Comparison of ENCODE assay signal across 16 cellular contexts in the genomic region with DNA sequence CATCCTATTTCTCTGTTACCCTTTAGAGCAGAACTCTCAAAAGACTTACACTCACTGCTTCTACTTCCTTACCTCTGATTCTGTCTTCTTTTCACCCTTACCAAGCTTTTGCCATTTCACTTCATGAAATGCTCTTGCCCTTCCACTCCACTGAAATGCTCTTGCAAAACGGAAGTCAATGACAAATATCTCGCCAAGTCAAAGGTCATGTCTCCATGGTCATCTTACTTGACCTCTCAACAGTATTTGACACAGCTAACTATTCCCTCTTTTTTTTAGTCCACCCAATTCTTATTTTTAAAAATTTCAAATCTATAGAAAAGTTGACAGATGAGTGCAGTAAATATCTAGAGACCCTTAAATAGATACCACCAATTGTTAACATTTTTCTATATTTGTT.
DNase-seq lines count a peak whose midpoint lies in the region; ATAC-seq, FAIRE-seq and TF ChIP-seq lines count a peak whose summit lies in the region.
"Had no signal": no experiment of that assay in that cellular context is flagged by ENCODE, and none has a peak within 500 bp of the region (broad histone marks: within the 10 kb centered on the region; RNA-seq: fewer than 3 reads in every experiment).

No MANE protein-coding gene starts in this region.

- H3K4me1 ChIP-seq in liver (ENCODE audit: control insufficient read depth in 4 of 4, insufficient read depth in 4 of 4, low read length in 3 of 4) (peaks cover 0 to 27% (median 20%) of the 10 kb centered on the region in 4 donors), HepG2 (ENCODE audit: insufficient read depth, low read length) (peaks cover 20% of the 10 kb centered on the region), Karpas-422 (ENCODE audit: low read length) (peaks cover 15% of the 10 kb centered on the region)

- no peak for FAIRE-seq in HepG2 (lab: Jason Lieb, UNC)

- CTCF ChIA-PET in HepG2 (lab: Yijun Ruan, JAX; ENCODE audit: low intra/inter-chr PET ratio, low total read pairs), result no interaction called here

- H4K20me1 ChIP-seq in HepG2 (ENCODE audit: insufficient read depth, low read length) (no peaks in the 10 kb centered on the region), Karpas-422 (ENCODE audit: insufficient read depth, low read depth, low read length) (no peaks in the 10 kb centered on the region)
- H4K20me1 ChIP-seq: BLaER1 had no signal

- no peaks in the 10 kb centered on the region for H3K79me2 ChIP-seq in HepG2 (ENCODE audit: insufficient read depth, low read length)
- no peaks in the 10 kb centered on the region for H3K79me2 ChIP-seq in Karpas-422 (ENCODE audit: low read length)

- no peak for TF ChIP-seq RAD21 in liver (IDR thresholded peaks at IDR 0.05)
- no peak for TF ChIP-seq RAD21 in HepG2 (CRISPR knock-in tag; IDR thresholded peaks at IDR 0.05)

- no TSS peak for BruUV-seq in HepG2 (replicated peaks; lab: Mats Ljungman, UMichigan)

- intact Hi-C loops in HepG2 (cut with micrococcal nuclease; ENCODE audit: unreplicated experiment), result no loop called here

- H2AFZ ChIP-seq in HepG2 (ENCODE audit: low read length), result no peak overlapping the region
- no peak overlapping the region for H2AFZ ChIP-seq in Karpas-422 (ENCODE audit: low read length)
- H2AFZ ChIP-seq: GM23248 had no signal

- no peak overlapping the region for H3K9ac ChIP-seq in liver (ENCODE audit: low read depth in 1 of 2, low read length in 2 of 2)
- H3K9ac ChIP-seq in HepG2 (ENCODE audit: insufficient read depth, low read depth, low read length), result no peak overlapping the region
- no peak overlapping the region for H3K9ac ChIP-seq in Karpas-422 (ENCODE audit: low read length)
- H3K9ac ChIP-seq: BLaER1, GM23248, KMS-11 had no signal

- H3K4me3 ChIP-seq in liver (ENCODE audit: low read depth in 1 of 3, low read length in 3 of 3) (no peak overlapping the region), HepG2 (replicated peaks in 1 of 3; ENCODE audit: insufficient read depth in 1 of 3, low read depth in 2 of 3, low read length in 3 of 3) (no peak overlapping the region), Karpas-422 (ENCODE audit: low read length) (no peak overlapping the region)
- H3K4me3 ChIP-seq: BLaER1, GM23248, HAP-1 had no signal

- no peaks in the 10 kb centered on the region for H3K9me2 ChIP-seq in Karpas-422 (replicated peaks; ENCODE audit: insufficient read depth, low read length)

- H3K27ac ChIP-seq in liver (ENCODE audit: low read depth in 1 of 2, low read length in 2 of 2) (no peak overlapping the region), HepG2 (ENCODE audit: extremely low read length, insufficient read depth, low read length) (no peak overlapping the region), Karpas-422 (ENCODE audit: low read length) (no peak overlapping the region)
- H3K27ac ChIP-seq: 22Rv1, BLaER1, GM23248, KMS-11 had no signal

- no peak for TF ChIP-seq POLR2A in HepG2 (IDR thresholded peaks at IDR 0.05; ENCODE audit: insufficient read depth in 1 of 2, low read depth in 2 of 2, low read length in 2 of 2)
- no peak for TF ChIP-seq POLR2A in erythroblast (IDR thresholded peaks at IDR 0.05; ENCODE audit: low read length)

- WGBS in liver, result 47% methylated on average over 2 of the region's 2 CpGs
- WGBS in HepG2 (ENCODE audit: low lambda C conversion rate), result 89% methylated on average over 2 of the region's 2 CpGs

- DNase-seq in HepG2 (ENCODE audit: low spot score) (no peak), left lobe of liver (ENCODE audit: low spot score) (no peak), erythroblast (lab: John Stamatoyannopoulos, UW) (no peak), Karpas-422 (no peak)
- no peak for DNase-seq in stimulated activated naive CD4-positive, alpha-beta T cell treated with Interleukin-2 at 50 U/mL for 16 hours (lab: John Stamatoyannopoulos, UW)
- DNase-seq: CD4-positive, alpha-beta memory T cell; DMS153; DMS79; GDM1; GM23248 had no signal

- ATAC-seq in HepG2 (no peak), HG02588 (IDR thresholded peaks at IDR 0.05; ENCODE audit: unreplicated experiment) (peak; percentile 13), left lobe of liver (peak; percentile 66)

- in situ Hi-C loops in HepG2 (cut with HindIII; ENCODE audit: extremely low pct_ligation_motif_present, low pct_unique_long_range_greater_than_20kb), result no loop called here

- H3K27me3 ChIP-seq in liver (ENCODE audit: control insufficient read depth in 4 of 4, insufficient read depth in 4 of 4, low read length in 3 of 4) (no peaks in the 10 kb centered on the region), HepG2 (ENCODE audit: control insufficient read depth in 1 of 2, insufficient read depth in 2 of 2, low read length in 2 of 2) (no peaks in the 10 kb centered on the region), Karpas-422 (ENCODE audit: low read length) (no peaks in the 10 kb centered on the region)
- H3K27me3 ChIP-seq: BLaER1 had no signal

- TF ChIP-seq CTCF in liver (IDR thresholded peaks at IDR 0.05; ENCODE audit: low read depth, low read length, missing input control) (no peak), HepG2 (CRISPR knock-in tag; IDR thresholded peaks at IDR 0.05) (no peak)

- no peak overlapping the region for H3K4me2 ChIP-seq in HepG2 (ENCODE audit: low read depth, low read length)
- no peak overlapping the region for H3K4me2 ChIP-seq in Karpas-422 (ENCODE audit: low read depth, low read length, poor library complexity, severe bottlenecking)
- H3K4me2 ChIP-seq: BLaER1, KMS-11 had no signal

- H3K36me3 ChIP-seq in liver (ENCODE audit: control insufficient read depth in 4 of 4, insufficient read depth in 3 of 4, low read depth in 1 of 4, low read length in 3 of 4), result peaks cover 0 to 12% (median 3%) of the 10 kb centered on the region in 4 donors
- H3K36me3 ChIP-seq in HepG2 (replicated peaks in 1 of 2; ENCODE audit: control insufficient read depth in 1 of 2, insufficient read depth in 2 of 2, low read length in 2 of 2), result peaks cover 2 to 7% of the 10 kb centered on the region in 2 experiments; a peak in 1 of 5 replicates
- peaks cover 8% of the 10 kb centered on the region; the same call in 1 of the 2 replicates for H3K36me3 ChIP-seq in Karpas-422 (ENCODE audit: insufficient read depth, low read length)
- H3K36me3 ChIP-seq: HAP-1 had no signal

- H3K9me3 ChIP-seq in liver (ENCODE audit: control insufficient read depth in 4 of 4, low read length in 3 of 4) (no peaks in the 10 kb centered on the region), HepG2 (ENCODE audit: low read length) (no peaks in the 10 kb centered on the region), Karpas-422 (ENCODE audit: low read length) (no peaks in the 10 kb centered on the region)
- H3K9me3 ChIP-seq: BLaER1, HAP-1 had no signal

- TF ChIP-seq EP300 in HepG2 (IDR thresholded peaks at IDR 0.05; ENCODE audit: low read depth in 2 of 2, low read length in 2 of 2) (no peak), HepG2 (CRISPR knock-in tag; IDR thresholded peaks at IDR 0.05; ENCODE audit: borderline replicate concordance) (no peak)

- POLR2A ChIA-PET in HepG2 (lab: Yijun Ruan, JAX), result no interaction called here

TF ChIP-seq in liver, 16 proteins besides CTCF, POLR2A, EP300 and RAD21:
- peak; percentile 9 for TF ChIP-seq SP1 (IDR thresholded peaks at IDR 0.05)
- TF ChIP-seq EGR1 (IDR thresholded peaks at IDR 0.05; ENCODE audit: low read depth in 2 of 2), result no peak
- TF ChIP-seq HNF4G (IDR thresholded peaks at IDR 0.05), result peak; percentile 12
- TF ChIP-seq, protein P1, sequence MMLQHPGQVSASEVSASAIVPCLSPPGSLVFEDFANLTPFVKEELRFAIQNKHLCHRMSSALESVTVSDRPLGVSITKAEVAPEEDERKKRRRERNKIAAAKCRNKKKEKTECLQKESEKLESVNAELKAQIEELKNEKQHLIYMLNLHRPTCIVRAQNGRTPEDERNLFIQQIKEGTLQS (IDR thresholded peaks at IDR 0.05), result no peak
- no peak for TF ChIP-seq FOXA1 (IDR thresholded peaks at IDR 0.05)
- peak; percentile 86 for TF ChIP-seq NR2F2 (IDR thresholded peaks at IDR 0.05)
- TF ChIP-seq JUND (IDR thresholded peaks at IDR 0.05), result peak in 1 of 2 donors; percentile 23
- no peak for TF ChIP-seq FOXA2 (IDR thresholded peaks at IDR 0.05)
- peak; percentile 21 to 61 for TF ChIP-seq HNF4A (conservative IDR thresholded peaks at IDR 0.05)
- TF ChIP-seq YY1 (IDR thresholded peaks at IDR 0.05), result no peak
- no peak for TF ChIP-seq GABPA (IDR thresholded peaks at IDR 0.05 in 1 of 2, conservative IDR thresholded peaks at IDR 0.05 in 1 of 2)
- peak; percentile 65 to 85 for TF ChIP-seq RXRA (IDR thresholded peaks at IDR 0.05)

TF ChIP-seq in HepG2, 621 proteins besides CTCF, POLR2A, EP300 and RAD21 (continues in another document):
- TF ChIP-seq ZNF615 (CRISPR knock-in tag; IDR thresholded peaks at IDR 0.05; ENCODE audit: borderline replicate concordance), result no peak
- no peak for TF ChIP-seq ZNF253 (CRISPR knock-in tag; IDR thresholded peaks at IDR 0.05; ENCODE audit: borderline replicate concordance)
- no peak for TF ChIP-seq ZNF510 (CRISPR knock-in tag; IDR thresholded peaks at IDR 0.05; ENCODE audit: low read depth)
- TF ChIP-seq NAIF1 (CRISPR knock-in tag; IDR thresholded peaks at IDR 0.05; ENCODE audit: borderline replicate concordance), result no peak
- TF ChIP-seq NFE2L2 (IDR thresholded peaks at IDR 0.05; ENCODE audit: low read length), result no peak
- TF ChIP-seq HOXA7 (CRISPR knock-in tag; IDR thresholded peaks at IDR 0.05), result no peak
- no peak for TF ChIP-seq ZNF335 (CRISPR knock-in tag; IDR thresholded peaks at IDR 0.05)
- TF ChIP-seq ZNF432 (CRISPR knock-in tag; IDR thresholded peaks at IDR 0.05; ENCODE audit: borderline replicate concordance), result no peak
- no peak for TF ChIP-seq ZNF317 (CRISPR knock-in tag; IDR thresholded peaks at IDR 0.05)
- TF ChIP-seq, protein P2, sequence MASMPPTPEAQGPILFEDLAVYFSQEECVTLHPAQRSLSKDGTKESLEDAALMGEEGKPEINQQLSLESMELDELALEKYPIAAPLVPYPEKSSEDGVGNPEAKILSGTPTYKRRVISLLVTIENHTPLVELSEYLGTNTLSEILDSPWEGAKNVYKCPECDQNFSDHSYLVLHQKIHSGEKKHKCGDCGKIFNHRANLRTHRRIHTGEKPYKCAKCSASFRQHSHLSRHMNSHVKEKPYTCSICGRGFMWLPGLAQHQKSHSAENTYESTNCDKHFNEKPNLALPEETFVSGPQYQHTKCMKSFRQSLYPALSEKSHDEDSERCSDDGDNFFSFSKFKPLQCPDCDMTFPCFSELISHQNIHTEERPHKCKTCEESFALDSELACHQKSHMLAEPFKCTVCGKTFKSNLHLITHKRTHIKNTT (CRISPR knock-in tag; IDR thresholded peaks at IDR 0.05), result no peak
